ENCODE assay signal across 23 cellular contexts in genomic region chr15:89054873-89055272, GRCh38.
"Had no signal": no experiment of that assay in that cellular context is flagged by ENCODE, and none has a peak within 500 bp of the region (broad histone marks: within the 10 kb centered on the region; RNA-seq: fewer than 3 reads in every experiment).

No MANE protein-coding gene starts in this region.

- H3K27me3 ChIP-seq: colonic mucosa, dorsolateral prefrontal cortex, esophagus muscularis mucosa, foreskin keratinocyte, gastroesophageal sphincter, heart left ventricle, hepatocyte, left lung had no signal

- H3K9me3 ChIP-seq: colonic mucosa, esophagus muscularis mucosa, gastroesophageal sphincter, heart left ventricle, left lung, lower lobe of right lung, mucosa of descending colon had no signal

- H3K79me2 ChIP-seq: hepatocyte had no signal

- H3K4me1 ChIP-seq: colonic mucosa, foreskin keratinocyte had no signal

- H2AFZ ChIP-seq: hepatocyte had no signal

- ATAC-seq: foreskin keratinocyte, gastroesophageal sphincter, heart left ventricle, left cardiac atrium, left lung, left ventricle myocardium superior, lower lobe of right lung, mucosa of descending colon had no signal

- H3K4me3 ChIP-seq: colonic mucosa, dorsolateral prefrontal cortex, esophagus muscularis mucosa, gastroesophageal sphincter, heart left ventricle, hepatocyte, left lung, lower lobe of right lung, mucosa of descending colon had no signal

- H3K4me2 ChIP-seq: hepatocyte had no signal

- FAIRE-seq: endothelial cell of umbilical vein, frontal cortex, kidney had no signal

- H3K27ac ChIP-seq: colonic mucosa, dorsolateral prefrontal cortex, esophagus muscularis mucosa, foreskin keratinocyte, gastroesophageal sphincter, heart left ventricle, hepatocyte, left lung, lower lobe of right lung had no signal

- H3K36me3 ChIP-seq: colonic mucosa, esophagus muscularis mucosa, gastroesophageal sphincter, heart left ventricle, left lung, lower lobe of right lung had no signal

- DNase-seq: colonic mucosa; dermis blood vessel endothelial cell; dorsolateral prefrontal cortex; effector CD4-positive, alpha-beta T cell; effector memory CD4-positive, alpha-beta T cell; foreskin keratinocyte; heart left ventricle; hypothalamus; immature natural killer cell; islet precursor cell; kidney; left cardiac atrium; left lung; left ventricle myocardium superior; lower lobe of right lung; mesenchymal stem cell; mucosa of descending colon; naive B cell had no signal
